22 cellular contexts compared by ENCODE assay signal in the genomic region with DNA sequence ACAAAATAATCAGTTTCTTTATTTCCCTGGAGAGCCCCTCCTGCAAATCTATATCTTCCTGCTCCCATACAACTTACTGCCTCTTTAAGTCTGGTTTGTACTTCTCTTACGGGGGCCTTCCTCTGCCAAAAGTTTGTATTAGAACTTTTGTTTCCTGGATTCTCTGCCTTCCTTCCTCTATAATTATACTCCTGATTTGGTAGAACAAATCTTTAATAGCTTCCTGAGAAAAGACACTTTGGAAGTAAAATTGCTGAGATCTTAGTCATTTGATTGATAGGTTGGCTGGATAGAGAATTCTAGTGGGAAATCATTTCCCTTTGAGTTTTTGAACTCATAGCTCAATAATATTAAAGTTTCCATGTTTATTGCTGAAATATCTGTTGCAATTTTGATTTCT.
A peak's percentile ranks its signal among the peaks of the same experiment; 100 is the strongest.
DNase-seq lines count a peak whose midpoint lies in the region; ATAC-seq and TF ChIP-seq lines count a peak whose summit lies in the region.
"Had no signal": no experiment of that assay in that cellular context is flagged by ENCODE, and none has a peak within 500 bp of the region (broad histone marks: within the 10 kb centered on the region; RNA-seq: fewer than 3 reads in every experiment).

No MANE protein-coding gene starts in this region.

- DNase-seq in A673 (ENCODE audit: low spot score) (peak; percentile 92), M059J (ENCODE audit: low read depth) (peak; percentile 30), SK-N-MC (ENCODE audit: low read depth, low spot score) (no peak), NCI-H2107 (lab: John Stamatoyannopoulos, UW) (no peak)
- no peak for DNase-seq in activated CD4-positive, alpha-beta memory T cell treated with anti-CD3 and anti-CD28 coated beads, Interleukin-2, amount 10 ng/mL, durations not matched to agents 7 days and 5 days
- DNase-seq: 8988T; ACHN; BE2C; C1 segment of cervical spinal cord; Caco-2; Calu3; CD4-positive, alpha-beta memory T cell; CD4-positive, CD25-positive, alpha-beta regulatory T cell; CD8-positive, alpha-beta memory T cell; DMS79 treated with DMSO at 0.1 percent for 48 hours; GF-D8 had no signal

- no peaks in the 10 kb centered on the region for H4K20me1 ChIP-seq in neural cell (ENCODE audit: insufficient read depth)
- H4K20me1 ChIP-seq: BLaER1 had no signal

- no peaks in the 10 kb centered on the region for H3K79me2 ChIP-seq in neural cell (replicated peaks; ENCODE audit: insufficient read depth, low read length)

- H3K4me1 ChIP-seq in A673 (ENCODE audit: insufficient read depth, low read length, poor library complexity, severe bottlenecking), result peaks cover 13% of the 10 kb centered on the region
- H3K4me1 ChIP-seq: A549, BE2C, BLaER1, Caco-2 had no signal

- CTCF ChIA-PET in A673 (lab: Charles Lee), result interaction anchor here (0.5 kb wide), 1 partner anchor 15 kb away, joined by 3 read pairs; no protein-coding TSS in a partner anchor
- CTCF ChIA-PET in activated CD4-positive, alpha-beta memory T cell treated with anti-CD3 and anti-CD28 coated beads, Interleukin-2, amount 10 ng/mL, durations not matched to agents 7 days and 5 days (lab: Charles Lee), result no interaction called here

- intact Hi-C loops in A673 (cut with micrococcal nuclease; ENCODE audit: unreplicated experiment), result no loop called here

- POLR2A ChIA-PET in A673 (lab: Charles Lee; ENCODE audit: low non-redundant PET), result no interaction called here
- POLR2A ChIA-PET in activated CD4-positive, alpha-beta memory T cell treated with anti-CD3 and anti-CD28 coated beads, Interleukin-2, amount 10 ng/mL, durations not matched to agents 7 days and 5 days (lab: Charles Lee), result no interaction called here

- H3K27ac Mint-ChIP-seq in activated CD4-positive, alpha-beta memory T cell treated with anti-CD3 and anti-CD28 coated beads, Interleukin-2, amount 10 ng/mL, durations not matched to agents 7 days and 5 days, result no peak overlapping the region
- H3K27ac Mint-ChIP-seq: CD14-positive monocyte; CD4-positive, alpha-beta memory T cell; CD4-positive, CD25-positive, alpha-beta regulatory T cell; CD8-positive, alpha-beta memory T cell had no signal

- H3K9me3 ChIP-seq in A673 (ENCODE audit: low read depth, low read length, poor library complexity, severe bottlenecking), result no peaks in the 10 kb centered on the region
- no peaks in the 10 kb centered on the region for H3K9me3 ChIP-seq in SK-N-MC (ENCODE audit: low read depth, low read length)
- H3K9me3 ChIP-seq in neural cell (ENCODE audit: low read length), result no peaks in the 10 kb centered on the region
- H3K9me3 ChIP-seq: A549, BE2C, BLaER1, Caco-2 had no signal

- no peak for TF ChIP-seq RAD21 in neural cell (conservative IDR thresholded peaks at IDR 0.05)

- no peak overlapping the region for H3K4me2 ChIP-seq in neural cell (ENCODE audit: low read length)
- H3K4me2 ChIP-seq: A549, BLaER1 had no signal

- H2AFZ ChIP-seq in neural cell (ENCODE audit: low read depth, low read length), result no peak overlapping the region

- no peaks in the 10 kb centered on the region for H3K4me1 Mint-ChIP-seq in activated CD4-positive, alpha-beta memory T cell treated with anti-CD3 and anti-CD28 coated beads, Interleukin-2, amount 10 ng/mL, durations not matched to agents 7 days and 5 days
- H3K4me1 Mint-ChIP-seq: CD14-positive monocyte; CD4-positive, alpha-beta memory T cell; CD4-positive, CD25-positive, alpha-beta regulatory T cell; CD8-positive, alpha-beta memory T cell had no signal

- no peak overlapping the region for H3K9ac ChIP-seq in SK-N-MC (ENCODE audit: insufficient read length)
- H3K9ac ChIP-seq in neural cell (ENCODE audit: low read length), result no peak overlapping the region
- H3K9ac ChIP-seq: BLaER1 had no signal

- H3K36me3 ChIP-seq in A673 (ENCODE audit: insufficient read depth, low read length, poor library complexity, severe bottlenecking) (no peaks in the 10 kb centered on the region), SK-N-MC (ENCODE audit: insufficient read depth, low read length) (no peaks in the 10 kb centered on the region), neural cell (ENCODE audit: insufficient read depth, low read length) (no peaks in the 10 kb centered on the region)
- H3K36me3 ChIP-seq: BE2C, BLaER1 had no signal

- no peaks in the 10 kb centered on the region for H3K36me3 Mint-ChIP-seq in activated CD4-positive, alpha-beta memory T cell treated with anti-CD3 and anti-CD28 coated beads, Interleukin-2, amount 10 ng/mL, durations not matched to agents 7 days and 5 days (ENCODE audit: low read depth)
- H3K36me3 Mint-ChIP-seq: CD14-positive monocyte; CD4-positive, alpha-beta memory T cell; CD4-positive, CD25-positive, alpha-beta regulatory T cell; CD8-positive, alpha-beta memory T cell had no signal

- no peak overlapping the region for H3K4me3 ChIP-seq in A673 (ENCODE audit: low read depth, low read length, poor library complexity, severe bottlenecking)
- no peak overlapping the region for H3K4me3 ChIP-seq in SK-N-MC
- H3K4me3 ChIP-seq in neural cell (ENCODE audit: low read length), result no peak overlapping the region
- H3K4me3 ChIP-seq: A549, BLaER1 had no signal

- no peaks in the 10 kb centered on the region for H3K27me3 Mint-ChIP-seq in activated CD4-positive, alpha-beta memory T cell treated with anti-CD3 and anti-CD28 coated beads, Interleukin-2, amount 10 ng/mL, durations not matched to agents 7 days and 5 days
- H3K27me3 Mint-ChIP-seq: CD4-positive, alpha-beta memory T cell; CD4-positive, CD25-positive, alpha-beta regulatory T cell; CD8-positive, alpha-beta memory T cell had no signal

- H3K27ac ChIP-seq in A673 (ENCODE audit: low read depth, low read length, poor library complexity, severe bottlenecking) (no peak overlapping the region), SK-N-MC (peak overlapping the region; percentile 14; the same call in 1 of the 2 replicates), neural cell (ENCODE audit: low read length) (no peak overlapping the region)
- H3K27ac ChIP-seq: A549, BLaER1 had no signal

- no peak for TF ChIP-seq CTCF in A673 (conservative IDR thresholded peaks at IDR 0.05; ENCODE audit: low read depth, low read length)
- no peak for TF ChIP-seq CTCF in neural cell (IDR thresholded peaks at IDR 0.05; ENCODE audit: poor library complexity, severe bottlenecking)

- no peak for ATAC-seq in GM18861 (IDR thresholded peaks at IDR 0.05; ENCODE audit: unreplicated experiment)
- no peak for ATAC-seq in GM21360 (IDR thresholded peaks at IDR 0.05; ENCODE audit: unreplicated experiment)
- ATAC-seq: A549 had no signal

- H3K9me2 ChIP-seq in neural cell (ENCODE audit: insufficient read depth, low read length), result no peaks in the 10 kb centered on the region

- H3K9me3 Mint-ChIP-seq in activated CD4-positive, alpha-beta memory T cell treated with anti-CD3 and anti-CD28 coated beads, Interleukin-2, amount 10 ng/mL, durations not matched to agents 7 days and 5 days, result peaks cover 3% of the 10 kb centered on the region

- H3K27me3 ChIP-seq in A673 (replicated peaks; ENCODE audit: insufficient read depth, low read depth, low read length, poor library complexity), result no peaks in the 10 kb centered on the region
- H3K27me3 ChIP-seq in neural cell (ENCODE audit: insufficient read depth, low read depth, low read length), result no peaks in the 10 kb centered on the region
- H3K27me3 ChIP-seq: BE2C, BLaER1 had no signal

- no peak overlapping the region for H3K4me3 Mint-ChIP-seq in activated CD4-positive, alpha-beta memory T cell treated with anti-CD3 and anti-CD28 coated beads, Interleukin-2, amount 10 ng/mL, durations not matched to agents 7 days and 5 days
- H3K4me3 Mint-ChIP-seq: CD14-positive monocyte; CD4-positive, alpha-beta memory T cell; CD4-positive, CD25-positive, alpha-beta regulatory T cell; CD8-positive, alpha-beta memory T cell had no signal

- H3F3A ChIP-seq in neural cell (ENCODE audit: insufficient read depth, low read length, poor library complexity, severe bottlenecking), result no peaks in the 10 kb centered on the region

- no peak for TF ChIP-seq EP300 in neural cell (conservative IDR thresholded peaks at IDR 0.05; ENCODE audit: poor library complexity, severe bottlenecking)

- BruUV-seq in A673 (replicated peaks; lab: Mats Ljungman, UMichigan), result no TSS peak

TF ChIP-seq in neural cell, 6 proteins besides CTCF, POLR2A, EP300 and RAD21:
- TF ChIP-seq, protein P1, sequence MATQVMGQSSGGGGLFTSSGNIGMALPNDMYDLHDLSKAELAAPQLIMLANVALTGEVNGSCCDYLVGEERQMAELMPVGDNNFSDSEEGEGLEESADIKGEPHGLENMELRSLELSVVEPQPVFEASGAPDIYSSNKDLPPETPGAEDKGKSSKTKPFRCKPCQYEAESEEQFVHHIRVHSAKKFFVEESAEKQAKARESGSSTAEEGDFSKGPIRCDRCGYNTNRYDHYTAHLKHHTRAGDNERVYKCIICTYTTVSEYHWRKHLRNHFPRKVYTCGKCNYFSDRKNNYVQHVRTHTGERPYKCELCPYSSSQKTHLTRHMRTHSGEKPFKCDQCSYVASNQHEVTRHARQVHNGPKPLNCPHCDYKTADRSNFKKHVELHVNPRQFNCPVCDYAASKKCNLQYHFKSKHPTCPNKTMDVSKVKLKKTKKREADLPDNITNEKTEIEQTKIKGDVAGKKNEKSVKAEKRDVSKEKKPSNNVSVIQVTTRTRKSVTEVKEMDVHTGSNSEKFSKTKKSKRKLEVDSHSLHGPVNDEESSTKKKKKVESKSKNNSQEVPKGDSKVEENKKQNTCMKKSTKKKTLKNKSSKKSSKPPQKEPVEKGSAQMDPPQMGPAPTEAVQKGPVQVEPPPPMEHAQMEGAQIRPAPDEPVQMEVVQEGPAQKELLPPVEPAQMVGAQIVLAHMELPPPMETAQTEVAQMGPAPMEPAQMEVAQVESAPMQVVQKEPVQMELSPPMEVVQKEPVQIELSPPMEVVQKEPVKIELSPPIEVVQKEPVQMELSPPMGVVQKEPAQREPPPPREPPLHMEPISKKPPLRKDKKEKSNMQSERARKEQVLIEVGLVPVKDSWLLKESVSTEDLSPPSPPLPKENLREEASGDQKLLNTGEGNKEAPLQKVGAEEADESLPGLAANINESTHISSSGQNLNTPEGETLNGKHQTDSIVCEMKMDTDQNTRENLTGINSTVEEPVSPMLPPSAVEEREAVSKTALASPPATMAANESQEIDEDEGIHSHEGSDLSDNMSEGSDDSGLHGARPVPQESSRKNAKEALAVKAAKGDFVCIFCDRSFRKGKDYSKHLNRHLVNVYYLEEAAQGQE (IDR thresholded peaks at IDR 0.05; ENCODE audit: borderline replicate concordance), result peak; percentile 73
- no peak for TF ChIP-seq EZH2 (IDR thresholded peaks at IDR 0.05; ENCODE audit: borderline replicate concordance, insufficient read depth, low read length, poor library complexity, severe bottlenecking)

Comparison
In these comparisons a context has a peak if more than half of its experiments do, and no peak if none do; other contexts are left out.
1. DNase-seq: peak in A673 (single experiment) and M059J (single experiment); none in SK-N-MC (single experiment), NCI-H2107 (single experiment) and activated CD4-positive, alpha-beta memory T cell treated with anti-CD3 and anti-CD28 coated beads, Interleukin-2, amount 10 ng/mL, durations not matched to agents 7 days and 5 days (single experiment).